21 cellular contexts compared by ENCODE assay signal in the genomic region with DNA sequence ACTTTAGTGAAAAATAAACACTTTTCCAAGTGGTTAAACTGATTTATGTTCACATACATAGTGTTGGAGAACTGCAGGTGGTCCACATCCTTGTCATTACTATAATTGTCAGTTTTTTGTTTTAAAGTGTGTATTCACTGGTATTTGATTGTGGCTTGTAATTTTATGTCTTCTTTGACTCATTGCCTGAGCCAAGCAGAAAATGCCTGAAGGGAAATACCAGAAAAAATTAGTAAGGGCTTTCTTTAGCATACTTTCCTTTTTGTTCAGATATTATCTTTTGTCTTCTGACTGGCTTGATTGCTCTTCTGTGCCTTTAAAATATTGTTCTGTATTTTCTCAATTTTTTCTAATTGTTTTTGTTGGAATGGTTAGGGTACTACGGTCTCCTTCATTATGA.
A peak's percentile ranks its signal among the peaks of the same experiment; 100 is the strongest.
DNase-seq lines count a peak whose midpoint lies in the region; ATAC-seq and TF ChIP-seq lines count a peak whose summit lies in the region.
"Had no signal": no experiment of that assay in that cellular context is flagged by ENCODE, and none has a peak within 500 bp of the region (broad histone marks: within the 10 kb centered on the region; RNA-seq: fewer than 3 reads in every experiment).

No MANE protein-coding gene starts in this region.

- H3K4me3 ChIP-seq in astrocyte of the cerebellum (ENCODE audit: low read depth, low read length): no peak overlapping the region
- H3K4me3 ChIP-seq in kidney epithelial cell (ENCODE audit: low read depth, low read length): no peak overlapping the region
- no peak overlapping the region for H3K4me3 ChIP-seq in sigmoid colon
- H3K4me3 ChIP-seq in HAP-1: no peak overlapping the region
- H3K4me3 ChIP-seq: esophagus squamous epithelium, lower lobe of right lung, right atrium auricular region, thoracic aorta had no signal

- no peaks in the 10 kb centered on the region for H3K4me1 ChIP-seq in sigmoid colon
- H3K4me1 ChIP-seq in HAP-1: no peaks in the 10 kb centered on the region; the same call in 1 of the 2 replicates
- H3K4me1 ChIP-seq: esophagus squamous epithelium, lower lobe of right lung, right atrium auricular region had no signal

- no peaks in the 10 kb centered on the region for H3K36me3 ChIP-seq in kidney epithelial cell (ENCODE audit: control insufficient read depth, insufficient read depth, low read length)
- no peaks in the 10 kb centered on the region for H3K36me3 ChIP-seq in sigmoid colon
- no peaks in the 10 kb centered on the region for H3K36me3 ChIP-seq in HAP-1 (replicated peaks)
- H3K36me3 ChIP-seq: esophagus squamous epithelium, lower lobe of right lung, right atrium auricular region, thoracic aorta had no signal

- DNase-seq in EL (peak; percentile 83), NCI-H1436 (lab: John Stamatoyannopoulos, UW) (peak; percentile 52), astrocyte of the cerebellum (ENCODE audit: low read depth) (peak; percentile 15), kidney epithelial cell (ENCODE audit: low read depth) (peak; percentile 18), sigmoid colon (no peak), NCI-H2196 treated with DMSO at 0.1 percent for 48 hours (lab: John Stamatoyannopoulos, UW; ENCODE audit: unreplicated experiment) (no peak), HAP-1 (ENCODE audit: low spot score in 2 of 2) (no peak)
- DNase-seq: activated CD4-positive, alpha-beta T cell treated with anti-CD3 and anti-CD28 coated beads, Interleukin-2, amount 50 U/mL, for 1 hour; activated effector memory CD4-positive, alpha-beta T cell treated with anti-CD3 and anti-CD28 coated beads, Interleukin-2, amount 50 U/mL, for 16 hours; DMS153; effector CD4-positive, alpha-beta T cell; esophagus squamous epithelium; head of caudate nucleus; lower lobe of right lung; NCI-H226; nucleus accumbens; SHP77; stimulated activated CD4-positive, alpha-beta T cell treated with anti-CD3 and anti-CD28 coated beads, Interleukin-15, amount 100 ng/mL, for 24 hours had no signal

- in situ Hi-C loops in astrocyte of the cerebellum (cut with HindIII; ENCODE audit: low sequenced_read_pairs) (no loop called here), HAP-1 (cut with MboI; ENCODE audit: low sequenced_read_pairs) (no loop called here)

- 88 to 93% methylated on average over 1 of the region's 1 CpG for WGBS in sigmoid colon, 2 donors

- no peak for TF ChIP-seq EP300 in sigmoid colon (IDR thresholded peaks at IDR 0.05)

- no peak for TF ChIP-seq POLR2A in sigmoid colon (IDR thresholded peaks at IDR 0.05)

- H3K27ac ChIP-seq in sigmoid colon: no peak overlapping the region
- H3K27ac ChIP-seq: esophagus squamous epithelium, lower lobe of right lung, right atrium auricular region, thoracic aorta had no signal

- intact Hi-C loops in sigmoid colon (cut with DNase I): no loop called here

- ATAC-seq in HG03354 (IDR thresholded peaks at IDR 0.05; ENCODE audit: poor library complexity, severe bottlenecking, unreplicated experiment): no peak
- ATAC-seq: lower lobe of right lung had no signal

- TF ChIP-seq CTCF in astrocyte of the cerebellum (IDR thresholded peaks at IDR 0.05; ENCODE audit: low read depth, low read length, missing control alignments): no peak
- no peak for TF ChIP-seq CTCF in kidney epithelial cell (IDR thresholded peaks at IDR 0.05; ENCODE audit: insufficient read depth, low read length, poor library complexity, severe bottlenecking)
- TF ChIP-seq CTCF in sigmoid colon (IDR thresholded peaks at IDR 0.05): no peak

- H3K9me3 ChIP-seq in sigmoid colon (no peaks in the 10 kb centered on the region), HAP-1 (no peaks in the 10 kb centered on the region)
- H3K9me3 ChIP-seq: esophagus squamous epithelium, lower lobe of right lung, right atrium auricular region, thoracic aorta had no signal

- H3K27me3 ChIP-seq in kidney epithelial cell (ENCODE audit: control insufficient read depth, insufficient read depth, low read length) (no peaks in the 10 kb centered on the region), sigmoid colon (no peaks in the 10 kb centered on the region), HAP-1 (ENCODE audit: low read depth) (no peaks in the 10 kb centered on the region)
- H3K27me3 ChIP-seq: esophagus squamous epithelium, right atrium auricular region had no signal

Comparison
In these comparisons a context has a peak if more than half of its experiments do, and no peak if none do; other contexts are left out.
1. DNase-seq: peak in EL (single experiment), NCI-H1436 (single experiment), astrocyte of the cerebellum (single experiment) and kidney epithelial cell (single experiment); none in sigmoid colon (single experiment), NCI-H2196 treated with DMSO at 0.1 percent for 48 hours (single experiment) and HAP-1 (0 of 2).